Comparison of ENCODE assay signal across 9 cellular contexts in genomic region chr3:40317061-40317676, GRCh38. TPM values are rescaled to one million over a fixed set of nuclear protein-coding genes. Genes with fewer than 3 reads are reported as not detected.
DNase-seq lines count a peak whose midpoint lies in the region; ATAC-seq and TF ChIP-seq lines count a peak whose summit lies in the region.
"Had no signal": no experiment of that assay in that cellular context is flagged by ENCODE, and none has a peak within 500 bp of the region (broad histone marks: within the 10 kb centered on the region; RNA-seq: fewer than 3 reads in every experiment).

No MANE protein-coding gene starts in this region.

- no peaks in the 10 kb centered on the region for H3K27me3 ChIP-seq in prostate gland (replicated peaks; ENCODE audit: insufficient read depth)

- H3K36me3 Mint-ChIP-seq in Calu3 (ENCODE audit: insufficient read depth, unreplicated experiment) = peaks cover 9% of the 10 kb centered on the region
- peaks cover 20% of the 10 kb centered on the region for H3K36me3 Mint-ChIP-seq in activated CD8-positive, alpha-beta T cell treated with anti-CD3 and anti-CD28 coated beads, Interleukin-2, amount 10 ng/mL, durations not matched to agents 7 days and 5 days (ENCODE audit: low read depth)
- H3K36me3 Mint-ChIP-seq: activated naive CD8-positive, alpha-beta T cell had no signal

- CTCF ChIA-PET in Calu3 (lab: Charles Lee) = interaction anchor here (0.8 kb wide), 1 partner anchor 125 kb away, joined by 3 read pairs; no protein-coding TSS in a partner anchor
- CTCF ChIA-PET in activated CD8-positive, alpha-beta T cell treated with anti-CD3 and anti-CD28 coated beads, Interleukin-2, amount 10 ng/mL, durations not matched to agents 7 days and 5 days (lab: Charles Lee) = interaction anchor here (1.2 to 11.4 kb wide), 12 partner anchors 9 to 220 kb away, joined by 3 to 127 read pairs (median 6); no protein-coding TSS in a partner anchor

- no peak overlapping the region for H3K4me3 Mint-ChIP-seq in Calu3 (ENCODE audit: low read depth, unreplicated experiment)
- no peak overlapping the region for H3K4me3 Mint-ChIP-seq in activated CD8-positive, alpha-beta T cell treated with anti-CD3 and anti-CD28 coated beads, Interleukin-2, amount 10 ng/mL, durations not matched to agents 7 days and 5 days
- H3K4me3 Mint-ChIP-seq: activated naive CD8-positive, alpha-beta T cell had no signal

- H3K9me3 Mint-ChIP-seq in Calu3 (ENCODE audit: low read depth, unreplicated experiment) = no peaks in the 10 kb centered on the region
- no peaks in the 10 kb centered on the region for H3K9me3 Mint-ChIP-seq in activated CD8-positive, alpha-beta T cell treated with anti-CD3 and anti-CD28 coated beads, Interleukin-2, amount 10 ng/mL, durations not matched to agents 7 days and 5 days (ENCODE audit: insufficient read depth)

- H3K4me3 ChIP-seq in prostate gland = no peak overlapping the region

- H3K27ac ChIP-seq in prostate gland = no peak overlapping the region

- no TSS peak for BruUV-seq in Calu3 (replicated peaks; lab: Mats Ljungman, UMichigan)

- no peak overlapping the region for H3K27ac Mint-ChIP-seq in Calu3 (ENCODE audit: unreplicated experiment)
- H3K27ac Mint-ChIP-seq in activated CD8-positive, alpha-beta T cell treated with anti-CD3 and anti-CD28 coated beads, Interleukin-2, amount 10 ng/mL, durations not matched to agents 7 days and 5 days = no peak overlapping the region
- H3K27ac Mint-ChIP-seq: activated naive CD8-positive, alpha-beta T cell had no signal

- 16% methylated on average over 5 of the region's 5 CpGs for WGBS in prostate gland

- ATAC-seq in GM18907 (IDR thresholded peaks at IDR 0.05; ENCODE audit: unreplicated experiment) = peak; percentile 69
- ATAC-seq in HG03280 (IDR thresholded peaks at IDR 0.05; ENCODE audit: unreplicated experiment) = peak; percentile 77
- ATAC-seq in activated CD8-positive, alpha-beta T cell treated with anti-CD3 and anti-CD28 coated beads, Interleukin-2, amount 10 ng/mL, durations not matched to agents 7 days and 5 days = peak; percentile 82

- H3K27me3 Mint-ChIP-seq in Calu3 (ENCODE audit: unreplicated experiment) = no peaks in the 10 kb centered on the region
- H3K27me3 Mint-ChIP-seq in activated CD8-positive, alpha-beta T cell treated with anti-CD3 and anti-CD28 coated beads, Interleukin-2, amount 10 ng/mL, durations not matched to agents 7 days and 5 days (ENCODE audit: low read depth) = no peaks in the 10 kb centered on the region
- H3K27me3 Mint-ChIP-seq: activated naive CD8-positive, alpha-beta T cell had no signal

- DNase-seq in Calu3 (peak; percentile 35), NCI-H748 (lab: John Stamatoyannopoulos, UW; ENCODE audit: unreplicated experiment) (peak; percentile 58), foreskin melanocyte (peak; percentile 42), prostate gland (ENCODE audit: low spot score) (peak; percentile 44), HK-2 (ENCODE audit: unreplicated experiment) (no peak)
- DNase-seq in activated CD8-positive, alpha-beta T cell treated with anti-CD3 and anti-CD28 coated beads, Interleukin-2, amount 10 ng/mL, durations not matched to agents 7 days and 5 days = peak; percentile 63

- POLR2A ChIA-PET in activated CD8-positive, alpha-beta T cell treated with anti-CD3 and anti-CD28 coated beads, Interleukin-2, amount 10 ng/mL, durations not matched to agents 7 days and 5 days (lab: Charles Lee) = interaction anchor here (0.7 kb wide), 1 partner anchor 8 kb away, joined by 3 read pairs; the partner anchor contains the start of gene EIF1B

- H3K4me1 Mint-ChIP-seq in Calu3 (ENCODE audit: low read depth, unreplicated experiment) = peaks cover 6% of the 10 kb centered on the region
- peaks cover 8% of the 10 kb centered on the region for H3K4me1 Mint-ChIP-seq in activated CD8-positive, alpha-beta T cell treated with anti-CD3 and anti-CD28 coated beads, Interleukin-2, amount 10 ng/mL, durations not matched to agents 7 days and 5 days (ENCODE audit: low read depth)

- TF ChIP-seq POLR2A in prostate gland (IDR thresholded peaks at IDR 0.05) = no peak

- TF ChIP-seq CTCF in Calu3 (IDR thresholded peaks at IDR 0.05; ENCODE audit: unreplicated experiment) (peak; percentile 32), prostate gland (IDR thresholded peaks at IDR 0.05) (peak; percentile 48 to 84 (median 79))

- no peaks in the 10 kb centered on the region for H3K4me1 ChIP-seq in prostate gland (replicated peaks)

- no peaks in the 10 kb centered on the region for H3K36me3 ChIP-seq in prostate gland

- intact Hi-C loops in Calu3 (cut with micrococcal nuclease; ENCODE audit: unreplicated experiment) = loop anchor here (1.0 to 10.0 kb wide), 7 partner anchors 125 to 902 kb away; no protein-coding TSS in a partner anchor
- intact Hi-C loops in prostate gland (cut with DNase I) = loop anchor here (5.0 kb wide), 1 partner anchor 125 kb away; no protein-coding TSS in a partner anchor

- H3K9me3 ChIP-seq in prostate gland = no peaks in the 10 kb centered on the region

RNA-seq across cellular contexts. Expression of gene EIF1B, which starts 7.7 kb away (rescaled TPM):
- total RNA-seq in Calu3 (2022) = 37.2 and 41.3 TPM in 2 replicates
- 10 to 100 TPM; 33.1 to 33.2 TPM for total RNA-seq in activated CD8-positive, alpha-beta T cell treated with anti-CD3 and anti-CD28 coated beads, Interleukin-2, amount 10 ng/mL, durations not matched to agents 7 days and 5 days
- 10 to 100 TPM; 26.5 to 29.4 TPM for total RNA-seq in prostate gland
